In genomic region chr1:20179369-20180172, GRCh38 we compare ENCODE assay signal across 1 cellular context.
TF ChIP-seq lines count a peak whose summit lies in the region.

No MANE protein-coding gene starts in this region.

TF ChIP-seq in K562, 482 proteins besides CTCF, POLR2A, EP300 and RAD21 (continued from another document):
- no peak for TF ChIP-seq STAT6 (CRISPR knock-in tag; IDR thresholded peaks at IDR 0.05)
- TF ChIP-seq, protein P1, sequence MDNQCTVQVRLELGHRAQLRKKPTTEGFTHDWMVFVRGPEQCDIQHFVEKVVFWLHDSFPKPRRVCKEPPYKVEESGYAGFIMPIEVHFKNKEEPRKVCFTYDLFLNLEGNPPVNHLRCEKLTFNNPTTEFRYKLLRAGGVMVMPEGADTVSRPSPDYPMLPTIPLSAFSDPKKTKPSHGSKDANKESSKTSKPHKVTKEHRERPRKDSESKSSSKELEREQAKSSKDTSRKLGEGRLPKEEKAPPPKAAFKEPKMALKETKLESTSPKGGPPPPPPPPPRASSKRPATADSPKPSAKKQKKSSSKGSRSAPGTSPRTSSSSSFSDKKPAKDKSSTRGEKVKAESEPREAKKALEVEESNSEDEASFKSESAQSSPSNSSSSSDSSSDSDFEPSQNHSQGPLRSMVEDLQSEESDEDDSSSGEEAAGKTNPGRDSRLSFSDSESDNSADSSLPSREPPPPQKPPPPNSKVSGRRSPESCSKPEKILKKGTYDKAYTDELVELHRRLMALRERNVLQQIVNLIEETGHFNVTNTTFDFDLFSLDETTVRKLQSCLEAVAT (IDR thresholded peaks at IDR 0.05), result no peak
- TF ChIP-seq ZC3H8 (IDR thresholded peaks at IDR 0.05), result 0 out of 2 replicates have a peak, but pooled peaks have one; percentile 31
- TF ChIP-seq, protein P2, sequence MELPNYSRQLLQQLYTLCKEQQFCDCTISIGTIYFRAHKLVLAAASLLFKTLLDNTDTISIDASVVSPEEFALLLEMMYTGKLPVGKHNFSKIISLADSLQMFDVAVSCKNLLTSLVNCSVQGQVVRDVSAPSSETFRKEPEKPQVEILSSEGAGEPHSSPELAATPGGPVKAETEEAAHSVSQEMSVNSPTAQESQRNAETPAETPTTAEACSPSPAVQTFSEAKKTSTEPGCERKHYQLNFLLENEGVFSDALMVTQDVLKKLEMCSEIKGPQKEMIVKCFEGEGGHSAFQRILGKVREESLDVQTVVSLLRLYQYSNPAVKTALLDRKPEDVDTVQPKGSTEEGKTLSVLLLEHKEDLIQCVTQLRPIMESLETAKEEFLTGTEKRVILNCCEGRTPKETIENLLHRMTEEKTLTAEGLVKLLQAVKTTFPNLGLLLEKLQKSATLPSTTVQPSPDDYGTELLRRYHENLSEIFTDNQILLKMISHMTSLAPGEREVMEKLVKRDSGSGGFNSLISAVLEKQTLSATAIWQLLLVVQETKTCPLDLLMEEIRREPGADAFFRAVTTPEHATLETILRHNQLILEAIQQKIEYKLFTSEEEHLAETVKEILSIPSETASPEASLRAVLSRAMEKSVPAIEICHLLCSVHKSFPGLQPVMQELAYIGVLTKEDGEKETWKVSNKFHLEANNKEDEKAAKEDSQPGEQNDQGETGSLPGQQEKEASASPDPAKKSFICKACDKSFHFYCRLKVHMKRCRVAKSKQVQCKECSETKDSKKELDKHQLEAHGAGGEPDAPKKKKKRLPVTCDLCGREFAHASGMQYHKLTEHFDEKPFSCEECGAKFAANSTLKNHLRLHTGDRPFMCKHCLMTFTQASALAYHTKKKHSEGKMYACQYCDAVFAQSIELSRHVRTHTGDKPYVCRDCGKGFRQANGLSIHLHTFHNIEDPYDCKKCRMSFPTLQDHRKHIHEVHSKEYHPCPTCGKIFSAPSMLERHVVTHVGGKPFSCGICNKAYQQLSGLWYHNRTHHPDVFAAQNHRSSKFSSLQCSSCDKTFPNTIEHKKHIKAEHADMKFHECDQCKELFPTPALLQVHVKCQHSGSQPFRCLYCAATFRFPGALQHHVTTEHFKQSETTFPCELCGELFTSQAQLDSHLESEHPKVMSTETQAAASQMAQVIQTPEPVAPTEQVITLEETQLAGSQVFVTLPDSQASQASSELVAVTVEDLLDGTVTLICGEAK (IDR thresholded peaks at IDR 0.05), result no peak
- TF ChIP-seq, protein P2 (CRISPR knock-in tag; IDR thresholded peaks at IDR 0.05), result no peak
- TF ChIP-seq TRIM24 (IDR thresholded peaks at IDR 0.05), result peak; percentile 74 to 80
- TF ChIP-seq HBP1 (CRISPR knock-in tag; IDR thresholded peaks at IDR 0.05), result peak; percentile 74
- no peak for TF ChIP-seq PURB (CRISPR knock-in tag; IDR thresholded peaks at IDR 0.05; ENCODE audit: low read depth)
